Comparison of ENCODE assay signal across 12 cellular contexts in genomic region chr1:11052839-11053757, GRCh38. TPM values are rescaled to one million over a fixed set of nuclear protein-coding genes. Genes with fewer than 3 reads are reported as not detected.
DNase-seq lines count a peak whose midpoint lies in the region; ATAC-seq, FAIRE-seq and TF ChIP-seq lines count a peak whose summit lies in the region.
"Had no signal": no experiment of that assay in that cellular context is flagged by ENCODE, and none has a peak within 500 bp of the region (broad histone marks: within the 10 kb centered on the region; RNA-seq: fewer than 3 reads in every experiment).

No MANE protein-coding gene starts in this region.

- no peak overlapping the region for H3K4me3 Mint-ChIP-seq in activated CD4-positive, alpha-beta T cell treated with anti-CD3 and anti-CD28 coated beads, Interleukin-2, amount 10 ng/mL, durations not matched to agents 24 days and 14 days

- no peak overlapping the region for H3K27ac ChIP-seq in GM12878 (ENCODE audit: control insufficient read depth, insufficient read depth)

- H3K4me3 ChIP-seq in GM12878 = no peak overlapping the region

- no peak overlapping the region for H3K27ac Mint-ChIP-seq in activated CD4-positive, alpha-beta T cell treated with anti-CD3 and anti-CD28 coated beads, Interleukin-2, amount 10 ng/mL, durations not matched to agents 24 days and 14 days
- H3K27ac Mint-ChIP-seq: progenitor cell of endocrine pancreas had no signal

- no peak for TF ChIP-seq CTCF in GM12878 (IDR thresholded peaks at IDR 0.05 in 2 of 3, conservative IDR thresholded peaks at IDR 0.05 in 1 of 3; ENCODE audit: control insufficient read depth in 2 of 3, extremely low read depth in 1 of 3, insufficient read depth in 1 of 3, low read depth in 3 of 3, low read length in 3 of 3)

- intact Hi-C loops in activated CD4-positive, alpha-beta T cell treated with anti-CD3 and anti-CD28 coated beads, Interleukin-2, amount 10 ng/mL, durations not matched to agents 24 days and 14 days (cut with micrococcal nuclease) = no loop called here
- intact Hi-C loops in GM12878 (cut with micrococcal nuclease; ENCODE audit: unreplicated experiment) = no loop called here

- CTCF ChIA-PET in GM12878 (lab: Yijun Ruan, JAX) = interaction anchor here (3.3 kb wide), 1 partner anchor 15 kb away, joined by 15 read pairs; no protein-coding TSS in a partner anchor

- TF ChIP-seq POLR2A in GM12878 (IDR thresholded peaks at IDR 0.05; ENCODE audit: low read depth, low read length) (peak; percentile 76), H54 (IDR thresholded peaks at IDR 0.05; ENCODE audit: low read depth, low read length) (no peak)

- TF ChIP-seq RAD21 in GM12878 (IDR thresholded peaks at IDR 0.05; ENCODE audit: insufficient read depth, low read depth, low read length) = 0 out of 2 replicates have a peak, but pooled peaks have one; percentile 18

- H3K27me3 ChIP-seq in GM12878 (replicated peaks in 1 of 2; ENCODE audit: control insufficient read depth in 2 of 2, insufficient read depth in 2 of 2, low read length in 1 of 2) = no peaks in the 10 kb centered on the region

- BruUV-seq in GM12878 (replicated peaks; lab: Mats Ljungman, UMichigan) = no TSS peak

- H3K9me3 Mint-ChIP-seq in activated CD4-positive, alpha-beta T cell treated with anti-CD3 and anti-CD28 coated beads, Interleukin-2, amount 10 ng/mL, durations not matched to agents 24 days and 14 days = no peaks in the 10 kb centered on the region

- RAD21 ChIA-PET in GM12878 (lab: Charles Lee; ENCODE audit: unreplicated experiment) = interaction anchor here (1.4 kb wide), 1 partner anchor 15 kb away, joined by 5 read pairs; no protein-coding TSS in a partner anchor

- peaks cover 12% of the 10 kb centered on the region for H3K4me1 ChIP-seq in GM12878 (ENCODE audit: control insufficient read depth, insufficient read depth, low read length)

- in situ Hi-C loops in GM12878 (cut with MboI) = no loop called here

- ATAC-seq in GM12878 = peak; percentile 48

- 49% methylated on average over 29 of the region's 29 CpGs for WGBS in GM12878 (ENCODE audit: insufficient coverage, insufficient replicate concordance, low lambda C conversion rate, missing lambda C conversion rate)

- H3K9ac ChIP-seq in GM12878 (ENCODE audit: control insufficient read depth, insufficient read depth, low read length) = no peak overlapping the region

- peak; percentile 23 to 31 for DNase-seq in activated CD4-positive, alpha-beta T cell treated with anti-CD3 and anti-CD28 coated beads, Interleukin-2, amount 50 U/mL, for 48 hours
- no peak for DNase-seq in activated CD4-positive, alpha-beta T cell treated with anti-CD3 and anti-CD28 coated beads, Interleukin-2, amount 10 ng/mL, durations not matched to agents 24 days and 14 days
- DNase-seq in NCI-H2171 treated with DMSO at 0.1 percent for 48 hours (lab: John Stamatoyannopoulos, UW) (peak; percentile 84), GM12878 (ENCODE audit: low read depth, low spot score) (no peak), retina (peak; percentile 20), H54 (ENCODE audit: insufficient read length, low spot score) (no peak), NCI-H146 treated with DMSO at 0.1 percent for 48 hours (lab: John Stamatoyannopoulos, UW; ENCODE audit: unreplicated experiment) (no peak), foreskin melanocyte (no peak)
- DNase-seq: hippocampal formation had no signal

- H3K79me2 ChIP-seq in GM12878 (ENCODE audit: control insufficient read depth, insufficient read depth, low read length) = peaks cover 2% of the 10 kb centered on the region

- no peaks in the 10 kb centered on the region for H3K9me3 ChIP-seq in GM12878 (replicated peaks; ENCODE audit: control insufficient read depth, insufficient read depth, low read length)

- H3K4me1 Mint-ChIP-seq in activated CD4-positive, alpha-beta T cell treated with anti-CD3 and anti-CD28 coated beads, Interleukin-2, amount 10 ng/mL, durations not matched to agents 24 days and 14 days = peaks cover 4% of the 10 kb centered on the region

- POLR2A ChIA-PET in GM12878 (lab: Charles Lee) = no interaction called here

- FAIRE-seq in GM12878 (lab: Jason Lieb, UNC) (no peak), H54 (lab: Jason Lieb, UNC) (no peak)

- peaks cover 4% of the 10 kb centered on the region in 2 experiments; a peak in 3 of 4 replicates for H3K36me3 ChIP-seq in GM12878 (ENCODE audit: control insufficient read depth in 2 of 2, insufficient read depth in 2 of 2, low read length in 1 of 2)

- no peaks in the 10 kb centered on the region for H3K27me3 Mint-ChIP-seq in activated CD4-positive, alpha-beta T cell treated with anti-CD3 and anti-CD28 coated beads, Interleukin-2, amount 10 ng/mL, durations not matched to agents 24 days and 14 days
- H3K27me3 Mint-ChIP-seq: progenitor cell of endocrine pancreas had no signal

- H3K4me2 ChIP-seq in GM12878 (ENCODE audit: control insufficient read depth, insufficient read depth) = no peak overlapping the region

- no peak overlapping the region for H2AFZ ChIP-seq in GM12878 (ENCODE audit: control insufficient read depth, low read depth, low read length)

- SMC1A ChIA-PET in GM12878 (lab: Charles Lee; ENCODE audit: uncharacterized antibody, unreplicated experiment) = no interaction called here

- H4K20me1 ChIP-seq in GM12878 (ENCODE audit: control insufficient read depth, insufficient read depth) = no peaks in the 10 kb centered on the region

- peaks cover 20% of the 10 kb centered on the region for H3K36me3 Mint-ChIP-seq in activated CD4-positive, alpha-beta T cell treated with anti-CD3 and anti-CD28 coated beads, Interleukin-2, amount 10 ng/mL, durations not matched to agents 24 days and 14 days (ENCODE audit: low read depth)

- no peak for TF ChIP-seq EP300 in GM12878 (IDR thresholded peaks at IDR 0.05; ENCODE audit: borderline replicate concordance in 1 of 2, control insufficient read depth in 1 of 2, low read depth in 2 of 2, low read length in 2 of 2)

RNA-seq across cellular contexts. Expression of gene MASP2, which starts 6.1 kb away (rescaled TPM):
- total RNA-seq in activated CD4-positive, alpha-beta T cell treated with anti-CD3 and anti-CD28 coated beads, Interleukin-2, amount 10 ng/mL, durations not matched to agents 24 days and 14 days = 0.14 and 0.28 TPM in 2 replicates
- total RNA-seq in GM12878 (2013; cell fraction: nucleolus; rRNA removed) = 0.25 TPM in 1 of 2 replicates, not detected in the other
- 0.05 TPM in 1 of 2 replicates, not detected in the other for total RNA-seq in GM12878 (2014; rRNA removed)
- 0.04 TPM in 1 of 2 replicates, not detected in the other for total RNA-seq in GM12878 (2014; rRNA removed; fragmentation: Illumina TruSeq; extraction: Trizol)
- total RNA-seq in GM12878 (2021) = not detected in 2 replicates
- 5.6 TPM for polyA plus RNA-seq in GM12878 (2011; ENCODE audit: low read depth)
- not detected in 2 replicates for polyA plus RNA-seq in GM12878 (2011; rRNA removed)
- polyA plus RNA-seq in GM12878 (2011; cell fraction: cytosol; rRNA removed) = not detected in 2 replicates
- polyA plus RNA-seq in GM12878 (2011; cell fraction: nucleus; rRNA removed) = not detected in 2 replicates
- polyA plus RNA-seq in GM12878 (2012) = 2.0 and 5.9 TPM in 2 replicates
- polyA plus RNA-seq in GM12878 (2014; fragmentation: Illumina TruSeq; extraction: Trizol) = not detected in 2 replicates
- polyA plus RNA-seq in GM12878 (2014; fragmentation: Nextera tagmentation; extraction: Ambion mirVana) = under 1 TPM in 1 of 2 experiments, not detected in 1; 0.06 TPM
- polyA plus RNA-seq in GM12878 (2014; rRNA removed) = not detected in 2 replicates
- under 1 TPM in 1 of 2 experiments, not detected in 1; 0.21 TPM for polyA plus RNA-seq in GM12878 (2016; fragmentation: Nextera tagmentation; extraction: Ambion mirVana)
- not detected in 2 replicates for polyA minus RNA-seq in GM12878 (2011; rRNA and poly(A)+ RNA removed)
- not detected in 2 replicates for polyA minus RNA-seq in GM12878 (2011; cell fraction: cytosol; rRNA and poly(A)+ RNA removed)
- polyA minus RNA-seq in GM12878 (2011; cell fraction: nucleus; rRNA and poly(A)+ RNA removed) = not detected in 2 replicates
- total RNA-seq: H4, progenitor cell of endocrine pancreas had no signal
- polyA plus RNA-seq: AG04450 had no signal

RNA-seq across cellular contexts. Expression of gene SRM, which starts 6.7 kb away (rescaled TPM):
- 334 and 346 TPM in 2 replicates for total RNA-seq in activated CD4-positive, alpha-beta T cell treated with anti-CD3 and anti-CD28 coated beads, Interleukin-2, amount 10 ng/mL, durations not matched to agents 24 days and 14 days
- total RNA-seq in GM12878 (2013; cell fraction: nucleolus; rRNA removed) = 17.2 and 20.5 TPM in 2 replicates
- 49.9 and 81.2 TPM in 2 replicates for total RNA-seq in GM12878 (2014; rRNA removed)
- total RNA-seq in GM12878 (2014; rRNA removed; fragmentation: Illumina TruSeq; extraction: Trizol) = 40.6 and 43.0 TPM in 2 replicates
- 249 and 255 TPM in 2 replicates for total RNA-seq in GM12878 (2021)
- 48.6 TPM for polyA plus RNA-seq in GM12878 (2011; ENCODE audit: low read depth)
- 11.0 and 22.2 TPM in 2 replicates for polyA plus RNA-seq in GM12878 (2011; rRNA removed)
- polyA plus RNA-seq in GM12878 (2011; cell fraction: cytosol; rRNA removed) = 70.7 and 73.8 TPM in 2 replicates
- polyA plus RNA-seq in GM12878 (2011; cell fraction: nucleus; rRNA removed) = 44.6 and 69.9 TPM in 2 replicates
- 130 and 136 TPM in 2 replicates for polyA plus RNA-seq in GM12878 (2012)
- 59.5 and 133 TPM in 2 replicates for polyA plus RNA-seq in GM12878 (2014; fragmentation: Illumina TruSeq; extraction: Trizol)
- 10 to 100 TPM; 16.7 to 46.6 TPM for polyA plus RNA-seq in GM12878 (2014; fragmentation: Nextera tagmentation; extraction: Ambion mirVana)
- polyA plus RNA-seq in GM12878 (2014; rRNA removed) = 142 and 185 TPM in 2 replicates
- polyA plus RNA-seq in GM12878 (2016; fragmentation: Nextera tagmentation; extraction: Ambion mirVana) = 100 to 1,000 TPM in 1 of 2 experiments, 10 to 100 TPM in 1; 81.1 to 155 TPM
- polyA minus RNA-seq in GM12878 (2011; rRNA and poly(A)+ RNA removed) = 40.4 and 67.7 TPM in 2 replicates
- polyA minus RNA-seq in GM12878 (2011; cell fraction: cytosol; rRNA and poly(A)+ RNA removed) = 56.3 and 73.1 TPM in 2 replicates
- polyA minus RNA-seq in GM12878 (2011; cell fraction: nucleus; rRNA and poly(A)+ RNA removed) = 15.0 and 34.0 TPM in 2 replicates

RNA-seq across cellular contexts. Expression of gene TARDBP, which starts 40.6 kb away (rescaled TPM):
- 211 and 224 TPM in 2 replicates for total RNA-seq in activated CD4-positive, alpha-beta T cell treated with anti-CD3 and anti-CD28 coated beads, Interleukin-2, amount 10 ng/mL, durations not matched to agents 24 days and 14 days
- 172 and 179 TPM in 2 replicates for total RNA-seq in GM12878 (2013; cell fraction: nucleolus; rRNA removed)
- total RNA-seq in GM12878 (2014; rRNA removed) (55.6 and 64.1 TPM in 2 replicates), GM12878 (2014; rRNA removed; fragmentation: Illumina TruSeq; extraction: Trizol) (124 and 135 TPM in 2 replicates), GM12878 (2021) (155 and 174 TPM in 2 replicates)
- 89.3 TPM for polyA plus RNA-seq in GM12878 (2011; ENCODE audit: low read depth)
- polyA plus RNA-seq in GM12878 (2011; rRNA removed) (209 and 284 TPM in 2 replicates), GM12878 (2014; fragmentation: Illumina TruSeq; extraction: Trizol) (318 and 350 TPM in 2 replicates), GM12878 (2014; fragmentation: Nextera tagmentation; extraction: Ambion mirVana) (100 to 1,000 TPM in 1 of 2 experiments, 10 to 100 TPM in 1; 76.1 to 171 TPM), GM12878 (2014; rRNA removed) (212 and 257 TPM in 2 replicates), GM12878 (2016; fragmentation: Nextera tagmentation; extraction: Ambion mirVana) (100 to 1,000 TPM; 251 to 253 TPM)
- 92.3 and 131 TPM in 2 replicates for polyA plus RNA-seq in GM12878 (2011; cell fraction: cytosol; rRNA removed)
- polyA plus RNA-seq in GM12878 (2011; cell fraction: nucleus; rRNA removed) = 210 and 304 TPM in 2 replicates
- 145 and 148 TPM in 2 replicates for polyA plus RNA-seq in GM12878 (2012)
- polyA minus RNA-seq in GM12878 (2011; rRNA and poly(A)+ RNA removed) = 90.0 and 129 TPM in 2 replicates
- polyA minus RNA-seq in GM12878 (2011; cell fraction: cytosol; rRNA and poly(A)+ RNA removed) = 54.4 and 74.5 TPM in 2 replicates
- 68.2 and 109 TPM in 2 replicates for polyA minus RNA-seq in GM12878 (2011; cell fraction: nucleus; rRNA and poly(A)+ RNA removed)

RNA-seq across cellular contexts. Expression of gene EXOSC10, which starts 46.6 kb away (rescaled TPM):
- 93.0 and 98.1 TPM in 2 replicates for total RNA-seq in activated CD4-positive, alpha-beta T cell treated with anti-CD3 and anti-CD28 coated beads, Interleukin-2, amount 10 ng/mL, durations not matched to agents 24 days and 14 days
- total RNA-seq in GM12878 (2013; cell fraction: nucleolus; rRNA removed) = 139 and 147 TPM in 2 replicates
- 70.3 and 81.2 TPM in 2 replicates for total RNA-seq in GM12878 (2014; rRNA removed)
- 54.3 and 58.3 TPM in 2 replicates for total RNA-seq in GM12878 (2014; rRNA removed; fragmentation: Illumina TruSeq; extraction: Trizol)
- total RNA-seq in GM12878 (2021) = 60.0 and 62.5 TPM in 2 replicates
- 31.0 TPM for polyA plus RNA-seq in GM12878 (2011; ENCODE audit: low read depth)
- polyA plus RNA-seq in GM12878 (2011; rRNA removed) = 52.8 and 60.4 TPM in 2 replicates
- 60.7 and 64.8 TPM in 2 replicates for polyA plus RNA-seq in GM12878 (2011; cell fraction: cytosol; rRNA removed)
- polyA plus RNA-seq in GM12878 (2011; cell fraction: nucleus; rRNA removed) = 155 and 161 TPM in 2 replicates
- polyA plus RNA-seq in GM12878 (2012) = 41.6 and 44.9 TPM in 2 replicates
- polyA plus RNA-seq in GM12878 (2014; fragmentation: Illumina TruSeq; extraction: Trizol) = 75.6 and 78.9 TPM in 2 replicates
- polyA plus RNA-seq in GM12878 (2014; fragmentation: Nextera tagmentation; extraction: Ambion mirVana) = 10 to 100 TPM; 16.2 to 16.7 TPM
- polyA plus RNA-seq in GM12878 (2014; rRNA removed) = 70.7 and 76.0 TPM in 2 replicates
- polyA plus RNA-seq in GM12878 (2016; fragmentation: Nextera tagmentation; extraction: Ambion mirVana) = 10 to 100 TPM; 78.6 to 86.5 TPM
- polyA minus RNA-seq in GM12878 (2011; rRNA and poly(A)+ RNA removed) = 62.0 and 63.1 TPM in 2 replicates
- 15.4 and 19.5 TPM in 2 replicates for polyA minus RNA-seq in GM12878 (2011; cell fraction: cytosol; rRNA and poly(A)+ RNA removed)
- polyA minus RNA-seq in GM12878 (2011; cell fraction: nucleus; rRNA and poly(A)+ RNA removed) = 39.3 and 59.6 TPM in 2 replicates

Comparison
In these comparisons a context has a peak if more than half of its experiments do, and no peak if none do; other contexts are left out.
1. DNase-seq: peak in activated CD4-positive, alpha-beta T cell treated with anti-CD3 and anti-CD28 coated beads, Interleukin-2, amount 50 U/mL, for 48 hours (2 of 2), NCI-H2171 treated with DMSO at 0.1 percent for 48 hours (single experiment) and retina (single experiment); none in activated CD4-positive, alpha-beta T cell treated with anti-CD3 and anti-CD28 coated beads, Interleukin-2, amount 10 ng/mL, durations not matched to agents 24 days and 14 days (single experiment), GM12878 (single experiment), H54 (single experiment), NCI-H146 treated with DMSO at 0.1 percent for 48 hours (single experiment) and foreskin melanocyte (single experiment).